8 cellular contexts compared by ENCODE assay signal in the genomic region with DNA sequence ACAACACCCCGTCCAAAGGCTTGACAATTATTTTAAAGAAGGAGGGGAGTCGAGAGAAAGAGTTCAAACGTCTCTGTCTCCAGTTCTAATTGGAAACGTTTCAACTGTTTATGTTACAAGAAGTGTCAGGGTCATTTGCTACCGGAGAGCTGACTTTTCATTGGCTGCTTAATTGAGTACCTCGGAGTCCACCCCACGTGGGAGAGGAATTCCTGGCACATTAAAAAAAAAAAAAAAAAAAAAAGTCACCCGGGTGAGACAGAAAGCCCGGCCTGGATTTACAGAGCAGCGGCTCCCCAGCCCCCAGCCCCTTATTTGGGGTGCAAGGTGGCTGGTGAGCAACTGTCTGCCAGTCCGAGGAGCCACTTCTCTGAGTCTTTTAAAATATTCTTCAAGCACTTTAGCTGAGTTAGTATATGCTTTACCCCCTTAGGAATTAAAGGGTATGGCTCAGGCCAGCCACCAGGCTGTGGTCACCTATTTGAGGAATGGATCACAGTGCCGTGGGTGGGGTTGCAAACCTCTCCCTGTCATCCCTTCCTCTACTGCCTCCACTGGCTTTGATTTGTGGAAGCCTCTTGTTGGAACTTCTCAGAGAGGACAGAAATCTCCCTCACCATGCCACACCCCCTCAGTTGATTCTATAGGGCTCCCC. TPM values are rescaled to one million over a fixed set of nuclear protein-coding genes. Genes with fewer than 3 reads are reported as not detected.
DNase-seq lines count a peak whose midpoint lies in the region; ATAC-seq, FAIRE-seq and TF ChIP-seq lines count a peak whose summit lies in the region.

No MANE protein-coding gene starts in this region.

- no peak overlapping the region for H3K18ac ChIP-seq in H1 (ENCODE audit: extremely low read depth, low read length)

- peaks cover 9% of the 10 kb centered on the region for H3K27me3 Mint-ChIP-seq in CD4-positive, alpha-beta T cell

- H3K4me1 Mint-ChIP-seq in CD4-positive, alpha-beta T cell (ENCODE audit: low read depth), result peaks cover 38% of the 10 kb centered on the region

- no peak overlapping the region for H2BK12ac ChIP-seq in H1 (ENCODE audit: low read depth, low read length)

- no peak for TF ChIP-seq CTCF in CD4-positive, alpha-beta T cell (IDR thresholded peaks at IDR 0.05)
- TF ChIP-seq CTCF in OCI-LY1 (IDR thresholded peaks at IDR 0.05; ENCODE audit: low read length) (no peak), H1 (IDR thresholded peaks at IDR 0.05; ENCODE audit: control extremely low read depth in 1 of 3, insufficient read depth in 1 of 3, low read depth in 1 of 3, low read length in 3 of 3) (no peak), mucosa of descending colon (IDR thresholded peaks at IDR 0.05) (no peak), GM10248 (IDR thresholded peaks at IDR 0.05; ENCODE audit: control extremely low read depth, extremely low read depth, low read depth, missing control alignments) (no peak)

- no peak overlapping the region for H4K8ac ChIP-seq in H1 (ENCODE audit: extremely low read depth, insufficient read depth, low read length)

- no peaks in the 10 kb centered on the region for H3K79me1 ChIP-seq in H1 (ENCODE audit: low read depth, low read length)

- 0 out of 3 replicates have a peak, but pooled peaks of 1 of the 2 experiments have one; percentile 15 for TF ChIP-seq EP300 in H1 (IDR thresholded peaks at IDR 0.05; ENCODE audit: borderline replicate concordance in 1 of 2, low read depth in 2 of 2, low read length in 2 of 2)

- peaks cover 16% of the 10 kb centered on the region for H3K36me3 Mint-ChIP-seq in CD4-positive, alpha-beta T cell (ENCODE audit: low read depth)

- H3K23ac ChIP-seq in H1 (ENCODE audit: insufficient read length), result no peak overlapping the region

- H4K91ac ChIP-seq in H1 (replicated peaks; ENCODE audit: insufficient read length, low read length), result no peak overlapping the region

- no peaks in the 10 kb centered on the region for H3K36me3 ChIP-seq in Karpas-422 (ENCODE audit: insufficient read depth, low read length)
- peaks cover 2% of the 10 kb centered on the region; the same call in 1 of the 2 replicates for H3K36me3 ChIP-seq in OCI-LY1 (ENCODE audit: insufficient read depth, low read length)
- no peaks in the 10 kb centered on the region for H3K36me3 ChIP-seq in H1 (ENCODE audit: control insufficient read depth in 2 of 4, insufficient read depth in 4 of 4, low read length in 3 of 4)
- peaks cover 5% of the 10 kb centered on the region for H3K36me3 ChIP-seq in mucosa of descending colon (ENCODE audit: low read depth)

- peak overlapping the region; percentile 21 for H3K27ac Mint-ChIP-seq in CD4-positive, alpha-beta T cell

- peak; percentile 1 to 8; a peak in 1 of 4 replicates for TF ChIP-seq RAD21 in H1 (IDR thresholded peaks at IDR 0.05 in 1 of 2, conservative IDR thresholded peaks at IDR 0.05 in 1 of 2; ENCODE audit: low read depth in 2 of 2, low read length in 2 of 2)

- no peak overlapping the region for H2BK20ac ChIP-seq in H1 (ENCODE audit: low read length)

- peaks cover 25% of the 10 kb centered on the region; the same call in 1 of the 2 replicates for H3K23me2 ChIP-seq in H1 (ENCODE audit: low read depth, low read length)

- peak overlapping the region; percentile 60 for H3K4me3 Mint-ChIP-seq in CD4-positive, alpha-beta T cell

- H4K5ac ChIP-seq in H1 (ENCODE audit: insufficient read length, low read depth, low read length), result no peak overlapping the region

- H3K4me1 ChIP-seq in Karpas-422 (ENCODE audit: low read length), result peaks cover 62% of the 10 kb centered on the region
- H3K4me1 ChIP-seq in OCI-LY1 (ENCODE audit: insufficient read depth, low read length, severe bottlenecking), result peaks cover 29% of the 10 kb centered on the region
- H3K4me1 ChIP-seq in H1 (replicated peaks in 1 of 4; ENCODE audit: control insufficient read depth in 3 of 4, insufficient read depth in 4 of 4, low read length in 3 of 4), result peaks cover 2 to 7% (median 6%) of the 10 kb centered on the region in 4 experiments; a peak in 6 of 7 replicates
- H3K4me1 ChIP-seq in mucosa of descending colon (ENCODE audit: low read depth), result peaks cover 26% of the 10 kb centered on the region

- 9% methylated on average over 11 of the region's 12 CpGs; no CpG with 5 or more reads in 1 of the 2 experiments for WGBS in H1 (ENCODE audit: extremely low coverage in 1 of 2, insufficient coverage in 1 of 2, insufficient read length in 1 of 2, insufficient replicate concordance in 2 of 2, low coverage in 1 of 2, low lambda C conversion rate in 2 of 2, missing lambda C conversion rate in 1 of 2), 2 experiments

- H2BK120ac ChIP-seq in H1 (replicated peaks; ENCODE audit: low read depth, low read length), result no peak overlapping the region

- H3K56ac ChIP-seq in H1 (replicated peaks; ENCODE audit: insufficient read length, low read depth, low read length), result no peak overlapping the region

- H3K4me2 ChIP-seq in Karpas-422 (ENCODE audit: low read depth, low read length, poor library complexity, severe bottlenecking) (peak overlapping the region; percentile 75), OCI-LY1 (ENCODE audit: low read length) (peak overlapping the region; percentile 61; the same call in 1 of the 2 replicates), H1 (ENCODE audit: insufficient read depth in 1 of 2, low read depth in 2 of 2, low read length in 2 of 2) (peak overlapping the region; percentile 99 to 100)

- POLR2A ChIA-PET in CD4-positive, alpha-beta T cell (lab: Charles Lee), result interaction anchor here (0.6 to 9.4 kb wide), 6 partner anchors 11 to 508 kb away, joined by 3 to 160 read pairs (median 8); no protein-coding TSS in a partner anchor
- POLR2A ChIA-PET in H1 (lab: Charles Lee; ENCODE audit: partially characterized antibody) (interaction anchor here (0.8 to 12.8 kb wide), 11 partner anchors 10 to 521 kb away, joined by 3 to 151 read pairs (median 4); no protein-coding TSS in a partner anchor), GM10248 (lab: Yijun Ruan, JAX) (no interaction called here)

- no peak overlapping the region for H2BK5ac ChIP-seq in H1 (ENCODE audit: low read depth, low read length)

- no peaks in the 10 kb centered on the region for H3K9me3 Mint-ChIP-seq in CD4-positive, alpha-beta T cell

- no peak for ATAC-seq in CD4-positive, alpha-beta T cell (ENCODE audit: poor library complexity)
- ATAC-seq in mucosa of descending colon (no peak), HG03354 (IDR thresholded peaks at IDR 0.05; ENCODE audit: poor library complexity, severe bottlenecking, unreplicated experiment) (no peak)

- no peaks in the 10 kb centered on the region for H3K9me3 ChIP-seq in CD4-positive, alpha-beta T cell (ENCODE audit: control insufficient read depth, low read length)
- H3K9me3 ChIP-seq in Karpas-422 (ENCODE audit: low read length) (no peaks in the 10 kb centered on the region), OCI-LY1 (ENCODE audit: low read length) (no peaks in the 10 kb centered on the region), H1 (ENCODE audit: insufficient read depth in 2 of 2, low read depth in 1 of 2, low read length in 1 of 2) (no peaks in the 10 kb centered on the region), mucosa of descending colon (no peaks in the 10 kb centered on the region)

- no peak overlapping the region for H2AFZ ChIP-seq in Karpas-422 (ENCODE audit: low read length)
- no peak overlapping the region for H2AFZ ChIP-seq in OCI-LY1 (ENCODE audit: low read length)
- H2AFZ ChIP-seq in H1 (ENCODE audit: low read length), result no peak overlapping the region

- FAIRE-seq in H1 (lab: Jason Lieb, UNC), result peak; percentile 36

- H3K9ac ChIP-seq in Karpas-422 (ENCODE audit: low read length), result no peak overlapping the region
- H3K9ac ChIP-seq in OCI-LY1 (ENCODE audit: low read length), result no peak overlapping the region
- H3K9ac ChIP-seq in H1 (replicated peaks in 1 of 4; ENCODE audit: extremely low read depth in 1 of 4, low read depth in 3 of 4, low read length in 3 of 4), result no peak overlapping the region

- no peak for DNase-seq in CD4-positive, alpha-beta T cell
- DNase-seq in Karpas-422 (peak; percentile 68), H1 (ENCODE audit: low read depth in 1 of 2, low spot score in 2 of 2) (peak in 1 of 2 experiments; percentile 78), mucosa of descending colon (peak in 2 of 3 donors; percentile 62 to 76), putamen (ENCODE audit: low spot score) (no peak), GM10248 (ENCODE audit: extremely low spot score) (no peak)

- CTCF ChIA-PET in CD4-positive, alpha-beta T cell (lab: Charles Lee), result interaction anchor here (0.9 to 1.3 kb wide), 3 partner anchors 9 to 345 kb away, joined by 3 to 4 read pairs (median 4); no protein-coding TSS in a partner anchor
- CTCF ChIA-PET in H1 (lab: Charles Lee; ENCODE audit: partially characterized antibody) (interaction anchor here (0.6 to 4.1 kb wide), 8 partner anchors 9 to 757 kb away, joined by 3 to 16 read pairs (median 3); no protein-coding TSS in a partner anchor), GM10248 (lab: Yijun Ruan, JAX) (interaction anchor here (1.0 to 2.0 kb wide), 3 partner anchors 8 to 411 kb away, joined by 3 to 6 read pairs (median 3); no protein-coding TSS in a partner anchor)

- H3K4me3 ChIP-seq in Karpas-422 (ENCODE audit: low read length) (no peak overlapping the region), OCI-LY1 (ENCODE audit: low read depth, low read length, poor library complexity, severe bottlenecking) (no peak overlapping the region), H1 (ENCODE audit: extremely low read depth in 1 of 4, insufficient read depth in 2 of 4, low read depth in 3 of 4, low read length in 4 of 4) (peak overlapping the region; percentile 9 to 62 (median 30); a peak in 3 of 8 replicates), mucosa of descending colon (no peak overlapping the region)

- H3K27me3 ChIP-seq in CD4-positive, alpha-beta T cell (ENCODE audit: control insufficient read depth, insufficient read depth, low read length), result no peaks in the 10 kb centered on the region
- H3K27me3 ChIP-seq in Karpas-422 (ENCODE audit: low read length) (no peaks in the 10 kb centered on the region), OCI-LY1 (ENCODE audit: insufficient read depth, low read length) (no peaks in the 10 kb centered on the region; the same call in 1 of the 2 replicates), H1 (replicated peaks in 1 of 4; ENCODE audit: control insufficient read depth in 3 of 4, extremely low read depth in 1 of 4, insufficient read depth in 3 of 4, low read length in 3 of 4) (peaks cover 0 to 18% (median 16%) of the 10 kb centered on the region in 4 experiments; a peak in 6 of 7 replicates)

- TF ChIP-seq POLR2A in H1 (IDR thresholded peaks at IDR 0.05; ENCODE audit: control extremely low read depth in 1 of 2, low read depth in 2 of 2, low read length in 2 of 2), result no peak

- 0 out of 2 replicates have a peak, but pooled peaks cover under 1% of the 10 kb centered on the region for H3K79me2 ChIP-seq in Karpas-422 (ENCODE audit: low read length)
- peaks cover 8% of the 10 kb centered on the region for H3K79me2 ChIP-seq in OCI-LY1 (ENCODE audit: insufficient read depth, low read length)
- peaks cover 0 to 7% of the 10 kb centered on the region in 2 experiments; a peak in 2 of 4 replicates for H3K79me2 ChIP-seq in H1 (ENCODE audit: control insufficient read depth in 1 of 2, insufficient read depth in 2 of 2, low read length in 2 of 2)

- 0 out of 2 replicates have a peak, but pooled peaks cover 5% of the 10 kb centered on the region for H3F3A ChIP-seq in OCI-LY1 (ENCODE audit: insufficient read depth, low read length)

- H3K9me2 ChIP-seq in Karpas-422 (replicated peaks; ENCODE audit: insufficient read depth, low read length), result no peaks in the 10 kb centered on the region
- no peaks in the 10 kb centered on the region for H3K9me2 ChIP-seq in OCI-LY1 (ENCODE audit: low read depth, low read length)

- no peak overlapping the region for H3K14ac ChIP-seq in H1 (ENCODE audit: insufficient read length)

- no peak overlapping the region for H3K27ac ChIP-seq in CD4-positive, alpha-beta T cell (ENCODE audit: low read depth, low read length)
- H3K27ac ChIP-seq in Karpas-422 (ENCODE audit: low read length) (no peak overlapping the region), OCI-LY1 (ENCODE audit: low read depth, low read length, poor library complexity, severe bottlenecking) (no peak overlapping the region), H1 (ENCODE audit: low read depth, low read length) (no peak overlapping the region)

- H3K4ac ChIP-seq in H1 (replicated peaks; ENCODE audit: insufficient read length, low read depth, low read length), result no peak overlapping the region

- H2AK5ac ChIP-seq in H1 (ENCODE audit: low read depth, low read length), result no peak overlapping the region

- H4K20me1 ChIP-seq in Karpas-422 (ENCODE audit: insufficient read depth, low read depth, low read length) (peaks cover 8% of the 10 kb centered on the region; the same call in 1 of the 2 replicates), OCI-LY1 (ENCODE audit: insufficient read depth, low read length) (no peaks in the 10 kb centered on the region), H1 (replicated peaks in 1 of 2; ENCODE audit: control insufficient read depth in 1 of 2, insufficient read depth in 2 of 2, low read length in 2 of 2) (no peaks in the 10 kb centered on the region)

- intact Hi-C loops in CD4-positive, alpha-beta T cell (cut with DNase I, micrococcal nuclease), result loop anchor here in 1 of 2 experiments (2.0 kb wide), 2 partner anchors 157 to 345 kb away; no protein-coding TSS in a partner anchor
- intact Hi-C loops in mucosa of descending colon (cut with DNase I, micrococcal nuclease), result no loop called here

- no peak overlapping the region for H2BK15ac ChIP-seq in H1 (ENCODE audit: low read length)

RNA-seq across cellular contexts. Expression of a gene that starts 3.9 kb away (rescaled TPM):
- total RNA-seq in CD4-positive, alpha-beta T cell, result 100 to 1,000 TPM; 159 to 167 TPM
- 63.6 and 99.8 TPM in 2 replicates for total RNA-seq in Karpas-422 (2014; rRNA removed; shearing (Covaris generic); ENCODE audit: low replicate concordance)
- 61.2 and 67.5 TPM in 2 replicates for total RNA-seq in H1 (2021; fragmentation: NEBNext Ultra II Directional; extraction: Animal tissue kit (Norgen Biotek cat#: 25700))
- 25.1 and 50.3 TPM in 2 replicates for polyA plus RNA-seq in H1 (2011; rRNA removed)
- 33.9 TPM for polyA plus RNA-seq in H1 (2011; cell fraction: cytosol; rRNA removed)
- polyA plus RNA-seq in H1 (2011; cell fraction: nucleus; rRNA removed), result 74.7 TPM
- 51.9 to 54.9 TPM (median 54.2 TPM) in 4 replicates for polyA plus RNA-seq in H1 (2012, experiment 1 of 2)
- polyA plus RNA-seq in H1 (2012, experiment 2 of 2), result 50.8 TPM
- polyA plus RNA-seq in H1 (2013, experiment 1 of 2), result 27.6 TPM
- 25.2 TPM for polyA plus RNA-seq in H1 (2013, experiment 2 of 2)
- polyA minus RNA-seq in H1 (2011; rRNA and poly(A)+ RNA removed), result 68.7 and 75.5 TPM in 2 replicates
- polyA minus RNA-seq in H1 (2011; cell fraction: cytosol; rRNA and poly(A)+ RNA removed), result 62.8 TPM
- 101 TPM for polyA minus RNA-seq in H1 (2011; cell fraction: nucleus; rRNA and poly(A)+ RNA removed)
- 100 to 1,000 TPM in 2 of 3 donors, 10 to 100 TPM in 1; 77.6 to 123 (median 103) TPM for total RNA-seq in mucosa of descending colon

Comparison
In these comparisons a context has a peak if more than half of its experiments do, and no peak if none do; other contexts are left out.
1. DNase-seq: peak in Karpas-422 (single experiment) and mucosa of descending colon (2 of 3); none in CD4-positive, alpha-beta T cell (0 of 10), putamen (single experiment) and GM10248 (single experiment).
2. H3K4me3 ChIP-seq: peak in H1 (4 of 4); none in Karpas-422 (single experiment), OCI-LY1 (single experiment) and mucosa of descending colon (single experiment).
3. Peak in every context shown above with its lines, with median percentiles within 50 percentile points of each other: H3K4me2 ChIP-seq.